In genomic region chr1:31762323-31762722, GRCh38 we compare ENCODE assay signal across 10 cellular contexts. TPM values are rescaled to one million over a fixed set of nuclear protein-coding genes. Genes with fewer than 3 reads are reported as not detected.
A peak's percentile ranks its signal among the peaks of the same experiment; 100 is the strongest.
DNase-seq lines count a peak whose midpoint lies in the region; ATAC-seq and TF ChIP-seq lines count a peak whose summit lies in the region.
"Had no signal": no experiment of that assay in that cellular context is flagged by ENCODE, and none has a peak within 500 bp of the region (broad histone marks: within the 10 kb centered on the region; RNA-seq: fewer than 3 reads in every experiment).

No MANE protein-coding gene starts in this region.

- TF ChIP-seq POLR2A in gastroesophageal sphincter (IDR thresholded peaks at IDR 0.05) = no peak

- no peak for TF ChIP-seq CTCF in left ventricle myocardium inferior (IDR thresholded peaks at IDR 0.05; ENCODE audit: borderline replicate concordance)
- no peak for TF ChIP-seq CTCF in VCaP (conservative IDR thresholded peaks at IDR 0.05)
- TF ChIP-seq CTCF in gastroesophageal sphincter (IDR thresholded peaks at IDR 0.05) = no peak

- 30% methylated on average over 7 of the region's 7 CpGs for WGBS in thymus
- WGBS in gastroesophageal sphincter (ENCODE audit: low coverage in 1 of 2), 2 donors = 60% methylated on average over 2 of the region's 7 CpGs; no CpG with 5 or more reads in 1 of the 2 donors

- peak overlapping the region; percentile 72 for H3K4me3 ChIP-seq in left ventricle myocardium inferior
- H3K4me3 ChIP-seq in iPS-15b (ENCODE audit: low read depth, low read length) = peak overlapping the region; percentile 81
- peak overlapping the region; percentile 75 for H3K4me3 ChIP-seq in thymus (ENCODE audit: low read length)
- H3K4me3 ChIP-seq in gastroesophageal sphincter = peak overlapping the region in 1 of 2 donors; percentile 65

- H3K9me3 ChIP-seq in left ventricle myocardium inferior (replicated peaks) (no peaks in the 10 kb centered on the region), iPS-15b (ENCODE audit: control insufficient read depth, insufficient read depth, low read length) (no peaks in the 10 kb centered on the region), thymus (ENCODE audit: control insufficient read depth) (no peaks in the 10 kb centered on the region), gastroesophageal sphincter (no peaks in the 10 kb centered on the region)

- ATAC-seq in Right ventricle myocardium inferior = no peak
- no peak for ATAC-seq in gastroesophageal sphincter
- no peak for ATAC-seq in HG03108 (IDR thresholded peaks at IDR 0.05; ENCODE audit: unreplicated experiment)

- H3K36me3 ChIP-seq in left ventricle myocardium inferior = no peaks in the 10 kb centered on the region
- no peaks in the 10 kb centered on the region for H3K36me3 ChIP-seq in iPS-15b (ENCODE audit: control insufficient read depth, insufficient read depth, low read length)
- peaks cover 5% of the 10 kb centered on the region for H3K36me3 ChIP-seq in thymus (ENCODE audit: control insufficient read depth, insufficient read depth)
- H3K36me3 ChIP-seq in gastroesophageal sphincter = no peaks in the 10 kb centered on the region

- DNase-seq in left ventricle myocardium inferior (no peak), Right ventricle myocardium inferior (ENCODE audit: missing footprints) (no peak), NCI-H1092 (lab: John Stamatoyannopoulos, UW) (no peak)

- TF ChIP-seq EP300 in gastroesophageal sphincter (IDR thresholded peaks at IDR 0.05) = no peak

- intact Hi-C loops in left ventricle myocardium inferior (cut with micrococcal nuclease) = no loop called here
- intact Hi-C loops in Right ventricle myocardium inferior (cut with DNase I) = loop anchor here (2.0 to 5.0 kb wide), 2 partner anchors 26 to 90 kb away; no protein-coding TSS in a partner anchor

- no peak overlapping the region for H3K9ac ChIP-seq in iPS-15b (ENCODE audit: low read depth, low read length)

- H3K27ac ChIP-seq in left ventricle myocardium inferior (replicated peaks) = no peak overlapping the region
- peak overlapping the region; percentile 80 for H3K27ac ChIP-seq in VCaP
- no peak overlapping the region for H3K27ac ChIP-seq in thymus (ENCODE audit: low read depth)
- no peak overlapping the region for H3K27ac ChIP-seq in gastroesophageal sphincter
- H3K27ac ChIP-seq: C4-2B, HL-60 had no signal

- H3K4me1 ChIP-seq in left ventricle myocardium inferior (peaks cover 40% of the 10 kb centered on the region), iPS-15b (ENCODE audit: control insufficient read depth, insufficient read depth, low read length) (peaks cover 27% of the 10 kb centered on the region), thymus (ENCODE audit: control insufficient read depth, insufficient read depth, low read length) (peaks cover 18% of the 10 kb centered on the region), gastroesophageal sphincter (peaks cover 0 to 49% (median 32%) of the 10 kb centered on the region in 3 donors)

- peaks cover 60% of the 10 kb centered on the region for H3K27me3 ChIP-seq in left ventricle myocardium inferior (ENCODE audit: low read depth)
- peaks cover 15% of the 10 kb centered on the region for H3K27me3 ChIP-seq in iPS-15b (ENCODE audit: control insufficient read depth, insufficient read depth, low read length)
- no peaks in the 10 kb centered on the region for H3K27me3 ChIP-seq in thymus (ENCODE audit: control insufficient read depth, insufficient read depth)
- peaks cover 28% of the 10 kb centered on the region for H3K27me3 ChIP-seq in gastroesophageal sphincter

RNA-seq across cellular contexts. Expression of gene ADGRB2, which starts 1.8 kb away (rescaled TPM):
- 12.1 TPM for total RNA-seq in left ventricle myocardium inferior
- total RNA-seq in Right ventricle myocardium inferior = 16.1 TPM
- polyA plus RNA-seq in thymus = 24.4 TPM
- total RNA-seq in gastroesophageal sphincter = 1 to 10 TPM; 1.7 to 6.0 (median 3.2) TPM

RNA-seq across cellular contexts. Expression of gene SPOCD1, which starts 53.5 kb away (rescaled TPM):
- not detected for total RNA-seq in left ventricle myocardium inferior
- not detected for total RNA-seq in Right ventricle myocardium inferior
- 0.41 TPM for polyA plus RNA-seq in thymus
- total RNA-seq in gastroesophageal sphincter = 1 to 10 TPM in 2 of 4 donors, under 1 TPM in 1, not detected in 1; 0.27 to 1.6 (median 1.3) TPM

RNA-seq across cellular contexts. Expression of gene COL16A1, which starts 58.5 kb away (rescaled TPM):
- total RNA-seq in left ventricle myocardium inferior (18.3 TPM), Right ventricle myocardium inferior (12.7 TPM), gastroesophageal sphincter (100 to 1,000 TPM in 3 of 4 donors, 10 to 100 TPM in 1; 67.2 to 169 (median 149) TPM)
- 39.3 TPM for polyA plus RNA-seq in thymus
